In genomic region chr17:7442142-7442541, GRCh38 we compare ENCODE assay signal across 29 cellular contexts. TPM values are rescaled to one million over a fixed set of nuclear protein-coding genes. Genes with fewer than 3 reads are reported as not detected.
"Had no signal": no experiment of that assay in that cellular context is flagged by ENCODE, and none has a peak within 500 bp of the region (broad histone marks: within the 10 kb centered on the region; RNA-seq: fewer than 3 reads in every experiment).

No MANE protein-coding gene starts in this region.

- H3K4me3 Mint-ChIP-seq: activated CD4-positive, alpha-beta memory T cell treated with anti-CD3 and anti-CD28 coated beads for 36 hours; activated naive CD8-positive, alpha-beta T cell treated with anti-CD3 and anti-CD28 coated beads for 36 hours; endodermal cell; stimulated activated memory B cell treated with anti-CD40 and anti-IgM and Interleukin-4, amounts not matched to agents 10 μg/mL and 1 μg/mL and 100 μg/mL, for 72 hours had no signal

- FAIRE-seq: colon, kidney had no signal

- H3K27ac Mint-ChIP-seq: activated CD4-positive, alpha-beta memory T cell treated with anti-CD3 and anti-CD28 coated beads for 36 hours; activated naive CD8-positive, alpha-beta T cell treated with anti-CD3 and anti-CD28 coated beads for 36 hours; activated T-helper 1 cell treated with anti-CD3 and anti-CD28 coated beads, Interleukin-12 subunit alpha, Interleukin-12 subunit beta, Interleukin-2, Interleukin-4 antibody, amounts not matched to agents 30 ng/mL and 10 ng/mL and 1 ng/mL, durations not matched to agents 14 hours and 24 hours and 36 hours; endodermal cell; stimulated activated memory B cell treated with anti-CD40 and anti-IgM and Interleukin-4, amounts not matched to agents 10 μg/mL and 1 μg/mL and 100 μg/mL, for 72 hours had no signal

- H2AFZ ChIP-seq: parathyroid adenoma had no signal

- H3K79me2 ChIP-seq: parathyroid adenoma had no signal

- H3K4me3 ChIP-seq: body of pancreas, dorsolateral prefrontal cortex, heart left ventricle, left lung, sigmoid colon, testis, upper lobe of left lung had no signal

- H3K9me3 Mint-ChIP-seq: activated CD4-positive, alpha-beta memory T cell treated with anti-CD3 and anti-CD28 coated beads for 36 hours; activated naive CD8-positive, alpha-beta T cell treated with anti-CD3 and anti-CD28 coated beads for 36 hours; activated T-helper 1 cell treated with anti-CD3 and anti-CD28 coated beads, Interleukin-12 subunit alpha, Interleukin-12 subunit beta, Interleukin-2, Interleukin-4 antibody, amounts not matched to agents 30 ng/mL and 10 ng/mL and 1 ng/mL, durations not matched to agents 14 hours and 24 hours and 36 hours; endodermal cell; stimulated activated memory B cell treated with anti-CD40 and anti-IgM and Interleukin-4, amounts not matched to agents 10 μg/mL and 1 μg/mL and 100 μg/mL, for 72 hours had no signal

- H3K27ac ChIP-seq: body of pancreas, dorsolateral prefrontal cortex, heart left ventricle, left lung, neutrophil, parathyroid adenoma, sigmoid colon, testis, upper lobe of left lung, WERI-Rb-1 had no signal

- H3K9me3 ChIP-seq: body of pancreas, heart left ventricle, left lung, neutrophil, sigmoid colon, testis, upper lobe of left lung had no signal

- ATAC-seq: body of pancreas; heart left ventricle; left lung; SK-N-SH treated with all-trans-retinoic acid at 6 μM for 48 hours; stimulated activated memory B cell treated with anti-CD40 and anti-IgM and Interleukin-4, amounts not matched to agents 10 μg/mL and 1 μg/mL and 100 μg/mL, for 72 hours had no signal

- DNase-seq: activated CD4-positive, alpha-beta memory T cell treated with anti-CD3 and anti-CD28 coated beads for 36 hours; activated gamma-delta T cell treated with Interleukin-2 at 50 U/mL for 16 hours; activated naive CD8-positive, alpha-beta T cell treated with anti-CD3 and anti-CD28 coated beads for 36 hours; activated T-cell treated with anti-CD3 and anti-CD28 coated beads for 4 hours; amygdala; body of pancreas; caudate nucleus; dorsolateral prefrontal cortex; endodermal cell; erythroblast; foreskin melanocyte; kidney; left lung; sigmoid colon; stimulated activated CD4-positive, alpha-beta T cell treated with anti-CD3 and anti-CD28 coated beads, Interleukin-4, amount 100 ng/mL, for 4 hours; testis; upper lobe of left lung; WERI-Rb-1 had no signal

- H3K9ac ChIP-seq: parathyroid adenoma had no signal

- H3K27me3 ChIP-seq: body of pancreas, testis had no signal

- H3K36me3 ChIP-seq: heart left ventricle, left lung, neutrophil, sigmoid colon, upper lobe of left lung, WERI-Rb-1 had no signal

RNA-seq across cellular contexts. Expression of gene SPEM3, which starts 13.5 kb away (rescaled TPM):
- total RNA-seq: activated CD4-positive, alpha-beta memory T cell treated with anti-CD3 and anti-CD28 coated beads for 36 hours; activated naive CD8-positive, alpha-beta T cell treated with anti-CD3 and anti-CD28 coated beads for 36 hours; activated T-helper 1 cell treated with anti-CD3 and anti-CD28 coated beads, Interleukin-12 subunit alpha, Interleukin-12 subunit beta, Interleukin-2, Interleukin-4 antibody, amounts not matched to agents 30 ng/mL and 10 ng/mL and 1 ng/mL, durations not matched to agents 14 hours and 24 hours and 36 hours; body of pancreas; endodermal cell; heart left ventricle; kidney; left lung; lung microvascular endothelial cell; myocyte; renal cortical epithelial cell; sigmoid colon; T-helper 1 cell treated with Interleukin-12 subunit alpha and Interleukin-12 subunit beta and Interleukin-4 antibody, amounts not matched to agents 30 ng/mL and 1 ng/mL, for 36 hours; upper lobe of left lung had no signal
- polyA plus RNA-seq: heart left ventricle, sigmoid colon had no signal

RNA-seq across cellular contexts. Expression of gene SPEM2, which starts 16.7 kb away (rescaled TPM):
- total RNA-seq: activated CD4-positive, alpha-beta memory T cell treated with anti-CD3 and anti-CD28 coated beads for 36 hours; activated naive CD8-positive, alpha-beta T cell treated with anti-CD3 and anti-CD28 coated beads for 36 hours; activated T-helper 1 cell treated with anti-CD3 and anti-CD28 coated beads, Interleukin-12 subunit alpha, Interleukin-12 subunit beta, Interleukin-2, Interleukin-4 antibody, amounts not matched to agents 30 ng/mL and 10 ng/mL and 1 ng/mL, durations not matched to agents 14 hours and 24 hours and 36 hours; body of pancreas; endodermal cell; heart left ventricle; kidney; left lung; lung microvascular endothelial cell; myocyte; renal cortical epithelial cell; sigmoid colon; T-helper 1 cell treated with Interleukin-12 subunit alpha and Interleukin-12 subunit beta and Interleukin-4 antibody, amounts not matched to agents 30 ng/mL and 1 ng/mL, for 36 hours; upper lobe of left lung had no signal
- polyA plus RNA-seq: heart left ventricle, sigmoid colon had no signal
